Comparison of ENCODE assay signal across 30 cellular contexts in genomic region chr19:33477781-33478180, GRCh38.
"Had no signal": no experiment of that assay in that cellular context is flagged by ENCODE, and none has a peak within 500 bp of the region (broad histone marks: within the 10 kb centered on the region; RNA-seq: fewer than 3 reads in every experiment).

No MANE protein-coding gene starts in this region.

- H3K4me1 ChIP-seq: colonic mucosa, gastrocnemius medialis, pancreas, prostate gland, upper lobe of left lung had no signal

- H3K27me3 ChIP-seq: colonic mucosa, dorsolateral prefrontal cortex, gastrocnemius medialis, neutrophil, pancreas, upper lobe of left lung had no signal

- H3K4me3 ChIP-seq: colonic mucosa, dorsolateral prefrontal cortex, gastrocnemius medialis, pancreas, prostate gland, upper lobe of left lung had no signal

- H3K9me3 ChIP-seq: colonic mucosa, gastrocnemius medialis, neutrophil, pancreas, prostate gland had no signal

- H3K27ac ChIP-seq: colonic mucosa, dorsolateral prefrontal cortex, gastrocnemius medialis, neutrophil, pancreas, prostate gland, upper lobe of left lung had no signal

- H3K27ac Mint-ChIP-seq: activated CD4-positive, alpha-beta T cell treated with anti-CD3 and anti-CD28 coated beads for 36 hours; activated naive CD8-positive, alpha-beta T cell; naive B cell; stimulated activated memory B cell treated with anti-CD40 and anti-IgM and Interleukin-4, amounts not matched to agents 10 μg/mL and 1 μg/mL and 100 μg/mL, for 72 hours; stimulated activated naive CD8-positive, alpha-beta T cell treated with anti-CD3 and anti-CD28 coated beads, Interleukin-15, amount 100 ng/mL, for 72 hours; T-cell had no signal

- H3K36me3 ChIP-seq: colonic mucosa, neutrophil, pancreas, prostate gland had no signal

- H3K4me3 Mint-ChIP-seq: activated CD4-positive, alpha-beta T cell treated with anti-CD3 and anti-CD28 coated beads for 36 hours; activated naive CD8-positive, alpha-beta T cell; naive B cell; nephron progenitor cell; stimulated activated memory B cell treated with anti-CD40 and anti-IgM and Interleukin-4, amounts not matched to agents 10 μg/mL and 1 μg/mL and 100 μg/mL, for 72 hours; stimulated activated naive CD8-positive, alpha-beta T cell treated with anti-CD3 and anti-CD28 coated beads, Interleukin-15, amount 100 ng/mL, for 72 hours; T-cell had no signal

- H3K27me3 Mint-ChIP-seq: activated CD4-positive, alpha-beta T cell treated with anti-CD3 and anti-CD28 coated beads for 36 hours; activated naive CD8-positive, alpha-beta T cell; naive B cell; stimulated activated memory B cell treated with anti-CD40 and anti-IgM and Interleukin-4, amounts not matched to agents 10 μg/mL and 1 μg/mL and 100 μg/mL, for 72 hours; stimulated activated naive CD8-positive, alpha-beta T cell treated with anti-CD3 and anti-CD28 coated beads, Interleukin-15, amount 100 ng/mL, for 72 hours; T-cell had no signal

- FAIRE-seq: keratinocyte, pancreas, small intestine had no signal

- H3K4me1 Mint-ChIP-seq: activated CD4-positive, alpha-beta T cell treated with anti-CD3 and anti-CD28 coated beads for 36 hours; stimulated activated memory B cell treated with anti-CD40 and anti-IgM and Interleukin-4, amounts not matched to agents 10 μg/mL and 1 μg/mL and 100 μg/mL, for 72 hours had no signal

- DNase-seq: activated CD4-positive, alpha-beta T cell treated with anti-CD3 and anti-CD28 coated beads for 36 hours; activated CD4-positive, alpha-beta T cell treated with anti-CD3 and anti-CD28 coated beads, Interleukin-2, amount 50 U/mL, for 4 hours; activated CD4-positive, CD25-positive, alpha-beta regulatory T cell; activated effector memory CD4-positive, alpha-beta T cell treated with Interleukin-2 at 50 U/mL for 16 hours; activated naive CD4-positive, alpha-beta T cell treated with Interleukin-2 at 50 U/mL for 16 hours; cerebellar nuclear complex; colonic mucosa; effector memory CD4-positive, alpha-beta T cell; gastrocnemius medialis; glutamatergic neuron; left colon; mammary epithelial cell; naive B cell; nephron progenitor cell; retina; small intestine; stimulated activated CD4-positive, alpha-beta T cell treated with anti-CD3 and anti-CD28 coated beads, Interleukin-1b, Interleukin-23, amount 100 ng/mL, for 48 hours; stimulated activated CD4-positive, alpha-beta T cell treated with anti-CD3 and anti-CD28 coated beads, Interleukin-4, amount 100 ng/mL, for 4 hours; stimulated activated CD8-positive, alpha-beta memory T cell treated with anti-CD3 and anti-CD28 coated beads, Interleukin-4, amount 100 ng/mL, for 48 hours; stimulated activated naive CD8-positive, alpha-beta T cell treated with anti-CD3 and anti-CD28 coated beads, Interleukin-15, amount 100 ng/mL, for 72 hours; substantia nigra; T-cell; upper lobe of left lung had no signal
